16 cellular contexts compared by ENCODE assay signal in genomic region chr22:44521326-44521725, GRCh38. TPM values are rescaled to one million over a fixed set of nuclear protein-coding genes. Genes with fewer than 3 reads are reported as not detected.
DNase-seq lines count a peak whose midpoint lies in the region; ATAC-seq and TF ChIP-seq lines count a peak whose summit lies in the region.
"Had no signal": no experiment of that assay in that cellular context is flagged by ENCODE, and none has a peak within 500 bp of the region (broad histone marks: within the 10 kb centered on the region; RNA-seq: fewer than 3 reads in every experiment).

No MANE protein-coding gene starts in this region.

- no peak overlapping the region for H3K56ac ChIP-seq in IMR-90 (ENCODE audit: extremely low read depth, insufficient read depth, low read length)

- TF ChIP-seq CTCF in cardiac muscle cell (IDR thresholded peaks at IDR 0.05; ENCODE audit: low read depth, low read length) = no peak
- no peak for TF ChIP-seq CTCF in IMR-90 (conservative IDR thresholded peaks at IDR 0.05; ENCODE audit: low read depth, low read length)
- TF ChIP-seq CTCF in WERI-Rb-1 (IDR thresholded peaks at IDR 0.05; ENCODE audit: low read depth, low read length) = no peak

- CTCF ChIA-PET in IMR-90 (lab: Yijun Ruan, JAX) = no interaction called here

- H3K36me3 ChIP-seq in cardiac muscle cell = no peaks in the 10 kb centered on the region
- H3K36me3 ChIP-seq in IMR-90 (ENCODE audit: control insufficient read depth, insufficient read depth, low read length) = no peaks in the 10 kb centered on the region
- no peaks in the 10 kb centered on the region for H3K36me3 ChIP-seq in WERI-Rb-1
- H3K36me3 ChIP-seq: BE2C had no signal

- TF ChIP-seq RAD21 in IMR-90 (IDR thresholded peaks at IDR 0.05; ENCODE audit: low read length) = no peak

- H3K27me3 ChIP-seq in cardiac muscle cell (no peaks in the 10 kb centered on the region), IMR-90 (ENCODE audit: control insufficient read depth, insufficient read depth, low read length) (no peaks in the 10 kb centered on the region), WERI-Rb-1 (ENCODE audit: insufficient read depth, low read depth, severe bottlenecking) (no peaks in the 10 kb centered on the region)

- peaks cover 18% of the 10 kb centered on the region; the same call in 1 of the 2 replicates for H3K9me1 ChIP-seq in IMR-90 (ENCODE audit: insufficient read depth, low read length)

- no peaks in the 10 kb centered on the region for H3K4me1 Mint-ChIP-seq in stimulated activated memory B cell treated with anti-CD40 and anti-IgM and Interleukin-4, amounts not matched to agents 10 μg/mL and 1 μg/mL and 100 μg/mL, for 72 hours
- H3K4me1 Mint-ChIP-seq: GM23338 had no signal

- POLR2A ChIA-PET in IMR-90 (lab: Charles Lee; ENCODE audit: unreplicated experiment) = no interaction called here

- no TSS peak for BruUV-seq in IMR-90 (replicated peaks; lab: Mats Ljungman, UMichigan)

- no peak overlapping the region for H3K23ac ChIP-seq in IMR-90 (ENCODE audit: low read depth, low read length)

- H2BK15ac ChIP-seq in IMR-90 (ENCODE audit: low read depth, low read length) = peak overlapping the region; percentile 12; the same call in 2 of the 3 replicates

- peaks cover 0 to 10% of the 10 kb centered on the region in 2 experiments; a peak in 1 of 4 replicates for H3K79me1 ChIP-seq in IMR-90 (ENCODE audit: low read depth in 1 of 2, low read length in 2 of 2)

- DNase-seq in cardiac muscle cell (ENCODE audit: low read depth in 1 of 2, low spot score in 1 of 2) (no peak), left cardiac atrium (no peak), IMR-90 (no peak), ecto neural progenitor cell (ENCODE audit: low spot score) (peak; percentile 19), WERI-Rb-1 (no peak)
- DNase-seq: BE2C, COR-L47, DMS153, DMS79 treated with DMSO at 0.1 percent for 48 hours, GDM1, H7 had no signal

- H4K8ac ChIP-seq in IMR-90 (ENCODE audit: low read depth in 2 of 2, low read length in 2 of 2) = no peak overlapping the region

- H3K27ac ChIP-seq in cardiac muscle cell (peak overlapping the region; percentile 55), IMR-90 (ENCODE audit: insufficient read depth, low read length) (no peak overlapping the region), WERI-Rb-1 (no peak overlapping the region)
- H3K27ac ChIP-seq: A549, C4-2B had no signal

- in situ Hi-C loops in IMR-90 (cut with MboI; ENCODE audit: low sequenced_read_pairs) = no loop called here

- H3K27me3 Mint-ChIP-seq in stimulated activated memory B cell treated with anti-CD40 and anti-IgM and Interleukin-4, amounts not matched to agents 10 μg/mL and 1 μg/mL and 100 μg/mL, for 72 hours = peaks cover 56% of the 10 kb centered on the region

- no peak overlapping the region for H3K9ac ChIP-seq in IMR-90 (ENCODE audit: low read depth, low read length)

- peaks cover 8% of the 10 kb centered on the region for H3K36me3 Mint-ChIP-seq in stimulated activated memory B cell treated with anti-CD40 and anti-IgM and Interleukin-4, amounts not matched to agents 10 μg/mL and 1 μg/mL and 100 μg/mL, for 72 hours
- H3K36me3 Mint-ChIP-seq: CD8-positive, alpha-beta T cell had no signal

- H4K20me1 ChIP-seq in IMR-90 (ENCODE audit: insufficient read depth, low read length) = no peaks in the 10 kb centered on the region

- ATAC-seq in left cardiac atrium (no peak), IMR-90 (ENCODE audit: low read depth) (no peak)
- ATAC-seq in stimulated activated memory B cell treated with anti-CD40 and anti-IgM and Interleukin-4, amounts not matched to agents 10 μg/mL and 1 μg/mL and 100 μg/mL, for 72 hours = peak; percentile 27
- ATAC-seq: A549; CD8-positive, alpha-beta T cell; GM23338 had no signal

- peak overlapping the region; percentile 58; the same call in 1 of the 2 replicates for H2BK120ac ChIP-seq in IMR-90 (ENCODE audit: low read depth, low read length)

- peak overlapping the region; percentile 38; the same call in 1 of the 2 replicates for H2BK20ac ChIP-seq in IMR-90 (ENCODE audit: low read depth, low read length)

- H2AFZ ChIP-seq in IMR-90 (replicated peaks; ENCODE audit: low read length, poor library complexity) = no peak overlapping the region
- H2AFZ ChIP-seq: GM23338 had no signal

- H3K4me3 ChIP-seq in cardiac muscle cell (no peak overlapping the region), IMR-90 (ENCODE audit: insufficient read depth, low read depth, low read length) (no peak overlapping the region), WERI-Rb-1 (ENCODE audit: low read depth, low read length) (no peak overlapping the region)
- H3K4me3 ChIP-seq: A549, GM23338 had no signal

- peak overlapping the region; percentile 59 for H2AK5ac ChIP-seq in IMR-90 (ENCODE audit: low read depth, low read length)

- dilution Hi-C loops in IMR-90 (cut with HindIII; ENCODE audit: low sequenced_read_pairs, unreplicated experiment) = no loop called here

- intact Hi-C loops in left cardiac atrium (cut with DNase I) (no loop called here), IMR-90 (cut with micrococcal nuclease) (no loop called here)

- no peak overlapping the region for H3K27ac Mint-ChIP-seq in stimulated activated memory B cell treated with anti-CD40 and anti-IgM and Interleukin-4, amounts not matched to agents 10 μg/mL and 1 μg/mL and 100 μg/mL, for 72 hours
- H3K27ac Mint-ChIP-seq: CD8-positive, alpha-beta T cell; GM23338 had no signal

- WGBS in IMR-90 (ENCODE audit: extremely low coverage in 2 of 2, insufficient read length in 1 of 2), 2 experiments = no CpG with 5 or more reads among the region's 5 CpGs

- no peak overlapping the region for H3K4me3 Mint-ChIP-seq in stimulated activated memory B cell treated with anti-CD40 and anti-IgM and Interleukin-4, amounts not matched to agents 10 μg/mL and 1 μg/mL and 100 μg/mL, for 72 hours
- H3K4me3 Mint-ChIP-seq: CD8-positive, alpha-beta T cell; GM23338 had no signal

- H3K18ac ChIP-seq in IMR-90 (ENCODE audit: low read depth, low read length) = peak overlapping the region; percentile 51

- peak overlapping the region; percentile 43; the same call in 1 of the 2 replicates for H4K91ac ChIP-seq in IMR-90 (ENCODE audit: insufficient read depth, low read depth, low read length)

- peaks cover 6% of the 10 kb centered on the region for H3K9me3 Mint-ChIP-seq in stimulated activated memory B cell treated with anti-CD40 and anti-IgM and Interleukin-4, amounts not matched to agents 10 μg/mL and 1 μg/mL and 100 μg/mL, for 72 hours

- no peak for TF ChIP-seq POLR2A in IMR-90 (IDR thresholded peaks at IDR 0.05; ENCODE audit: low read depth, low read length)

- no peak overlapping the region for H2BK5ac ChIP-seq in IMR-90 (ENCODE audit: low read depth, low read length, poor library complexity, severe bottlenecking)

- H3K14ac ChIP-seq in IMR-90 (replicated peaks; ENCODE audit: low read depth, low read length) = 0 out of 2 replicates have a peak overlapping the region, but pooled peaks have one; percentile 37

- H3K4me2 ChIP-seq in IMR-90 (ENCODE audit: low read depth, low read length) = no peak overlapping the region
- H3K4me2 ChIP-seq: A549, GM23338 had no signal

- no peak overlapping the region for H2AK9ac ChIP-seq in IMR-90 (replicated peaks; ENCODE audit: low read depth, low read length, poor library complexity)

- no peaks in the 10 kb centered on the region for H3K9me3 ChIP-seq in cardiac muscle cell (ENCODE audit: low read depth)
- peaks cover 6% of the 10 kb centered on the region for H3K9me3 ChIP-seq in IMR-90 (ENCODE audit: control insufficient read depth, insufficient read depth, low read length)
- peaks cover 9% of the 10 kb centered on the region for H3K9me3 ChIP-seq in WERI-Rb-1 (ENCODE audit: severe bottlenecking)

- peak overlapping the region; percentile 37 for H3K4ac ChIP-seq in IMR-90 (ENCODE audit: low read depth, low read length)

- H3K4me1 ChIP-seq in cardiac muscle cell (ENCODE audit: low read depth) = peaks cover 43% of the 10 kb centered on the region
- H3K4me1 ChIP-seq in IMR-90 (ENCODE audit: control insufficient read depth, insufficient read depth, low read length) = peaks cover 21% of the 10 kb centered on the region
- H3K4me1 ChIP-seq: A549 had no signal

- H4K5ac ChIP-seq in IMR-90 (ENCODE audit: low read depth, low read length) = 0 out of 2 replicates have a peak overlapping the region, but pooled peaks have one; percentile 10

TF ChIP-seq in IMR-90, 13 proteins besides CTCF, POLR2A, EP300 and RAD21:
- no peak for TF ChIP-seq FOS (IDR thresholded peaks at IDR 0.05; ENCODE audit: low read depth, low read length)
- no peak for TF ChIP-seq MXI1 (IDR thresholded peaks at IDR 0.05; ENCODE audit: borderline replicate concordance, low read depth, low read length)
- TF ChIP-seq BHLHE40 (IDR thresholded peaks at IDR 0.05; ENCODE audit: low read depth, low read length) = no peak
- no peak for TF ChIP-seq NFE2L2 (IDR thresholded peaks at IDR 0.05; ENCODE audit: low read depth, low read length)

RNA-seq across cellular contexts. Expression of gene RTL6, which starts 23.3 kb away (rescaled TPM):
- total RNA-seq in cardiac muscle cell (50.7 and 55.5 TPM in 2 replicates), left cardiac atrium (10 to 100 TPM; 22.3 to 31.5 TPM), IMR-90 (2012; rRNA removed) (16.1 TPM in 2 replicates)
- polyA plus RNA-seq in cardiac muscle cell (30.0 and 37.4 TPM in 2 replicates), IMR-90 (2012; rRNA removed) (17.2 and 19.2 TPM in 2 replicates)
- 13.9 and 18.0 TPM in 2 replicates for polyA plus RNA-seq in IMR-90 (2012; cell fraction: cytosol; rRNA removed)
- 10.7 and 13.6 TPM in 2 replicates for polyA plus RNA-seq in IMR-90 (2012; cell fraction: nucleus; rRNA removed; ENCODE audit: low replicate concordance)
